Comparison of ENCODE assay signal across 8 cellular contexts in the genomic region with DNA sequence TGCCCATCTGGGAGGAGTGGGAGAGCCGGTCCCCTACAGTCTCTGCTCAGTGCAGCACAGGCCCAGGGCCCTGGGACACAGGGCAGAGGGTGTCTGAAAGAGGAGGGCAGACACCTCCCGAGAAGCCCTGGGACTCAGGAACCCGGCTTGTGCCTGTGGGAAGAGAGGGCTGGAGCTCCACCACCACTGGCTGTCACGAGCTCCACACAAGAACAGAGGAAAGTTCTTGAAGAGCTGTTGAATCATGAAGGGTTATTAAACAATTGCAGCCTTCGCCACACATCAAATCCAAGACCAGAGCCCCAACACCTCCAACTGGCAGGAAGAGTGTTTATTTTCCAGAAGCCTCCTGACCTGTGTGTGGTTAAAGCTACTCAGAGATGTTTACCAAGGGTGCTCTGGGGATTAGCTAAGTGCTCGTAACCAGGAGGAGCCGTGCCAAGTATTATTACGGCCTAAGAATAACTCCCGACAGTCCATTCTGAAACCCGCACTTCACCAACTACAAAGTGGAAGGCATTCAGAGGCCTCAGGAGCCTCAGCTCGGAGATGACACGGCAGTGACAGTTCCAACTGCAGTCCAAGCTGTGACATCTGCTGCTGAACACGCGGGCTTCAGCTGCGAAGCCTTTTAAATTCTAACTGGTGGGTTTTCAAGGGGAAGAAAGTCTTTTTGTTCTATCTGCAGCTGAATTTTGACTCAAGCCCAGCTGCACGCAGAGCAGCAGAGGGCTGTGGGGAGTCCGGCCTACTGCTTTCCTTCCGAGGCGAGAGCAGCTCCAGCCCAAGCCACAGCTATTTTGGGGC.
A peak's percentile ranks its signal among the peaks of the same experiment; 100 is the strongest.
DNase-seq lines count a peak whose midpoint lies in the region; ATAC-seq and TF ChIP-seq lines count a peak whose summit lies in the region.

No MANE protein-coding gene starts in this region.

- H3K4me1 ChIP-seq in upper lobe of left lung, result peaks cover 10 to 34% (median 21%) of the 10 kb centered on the region in 4 donors

- H3K27me3 ChIP-seq in upper lobe of left lung, result no peaks in the 10 kb centered on the region

- peak overlapping the region in 3 of 4 donors; percentile 57 to 75 (median 75) for H3K27ac ChIP-seq in upper lobe of left lung

- 44 to 54% methylated on average over 11 to 19 of the region's 19 CpGs for WGBS in upper lobe of left lung, 2 donors

- peak in 1 of 4 donors; percentile 30 for TF ChIP-seq POLR2A in upper lobe of left lung (IDR thresholded peaks at IDR 0.05)

- H3K9me3 ChIP-seq in upper lobe of left lung, result no peaks in the 10 kb centered on the region

- ATAC-seq in upper lobe of left lung (ENCODE audit: low FRiP score in 2 of 2) (peak; percentile 84 to 94), GM21423 (IDR thresholded peaks at IDR 0.05; ENCODE audit: unreplicated experiment) (no peak)

- H3K4me3 ChIP-seq in AG10803 (ENCODE audit: low read length) (no peak overlapping the region), upper lobe of left lung (no peak overlapping the region)

- H3K36me3 ChIP-seq in upper lobe of left lung, result no peaks in the 10 kb centered on the region

- peak in 2 of 4 donors; percentile 71 to 90 for TF ChIP-seq EP300 in upper lobe of left lung (IDR thresholded peaks at IDR 0.05)

- DNase-seq in AG10803 (ENCODE audit: low read depth) (peak; percentile 87), NCI-H1105 treated with DMSO at 0.1 percent for 48 hours (lab: John Stamatoyannopoulos, UW) (peak; percentile 97), astrocyte of the hippocampus (ENCODE audit: low read depth, low spot score) (peak; percentile 95), left kidney (ENCODE audit: low read depth, low spot score) (peak; percentile 50), upper lobe of left lung (peak in 1 of 2 donors; percentile 84), SKM-1 (lab: John Stamatoyannopoulos, UW; ENCODE audit: unreplicated experiment) (no peak)
- no peak for DNase-seq in effector CD8-positive, alpha-beta T cell (lab: John Stamatoyannopoulos, UW)

- TF ChIP-seq CTCF in AG10803 (conservative IDR thresholded peaks at IDR 0.05; ENCODE audit: low read length) (no peak), upper lobe of left lung (IDR thresholded peaks at IDR 0.05) (no peak)

Comparison
In these comparisons a context has a peak if more than half of its experiments do, and no peak if none do; other contexts are left out.
1. DNase-seq: peak in AG10803 (single experiment), NCI-H1105 treated with DMSO at 0.1 percent for 48 hours (single experiment), astrocyte of the hippocampus (single experiment) and left kidney (single experiment); none in effector CD8-positive, alpha-beta T cell (single experiment) and SKM-1 (single experiment).